In genomic region chr2:99436874-99437273, GRCh38 we compare ENCODE assay signal across 25 cellular contexts. TPM values are rescaled to one million over a fixed set of nuclear protein-coding genes. Genes with fewer than 3 reads are reported as not detected.
DNase-seq lines count a peak whose midpoint lies in the region; ATAC-seq, FAIRE-seq and TF ChIP-seq lines count a peak whose summit lies in the region.
"Had no signal": no experiment of that assay in that cellular context is flagged by ENCODE, and none has a peak within 500 bp of the region (broad histone marks: within the 10 kb centered on the region; RNA-seq: fewer than 3 reads in every experiment).

No MANE protein-coding gene starts in this region.

- H3K4me2 ChIP-seq in K562 (ENCODE audit: insufficient read depth, low read length): no peak overlapping the region
- H3K4me2 ChIP-seq: BLaER1 had no signal

- no peaks in the 10 kb centered on the region for H3K4me1 ChIP-seq in HEK293 (ENCODE audit: control insufficient read depth, insufficient read depth, low read length)
- H3K4me1 ChIP-seq in K562 (replicated peaks in 1 of 2; ENCODE audit: control insufficient read depth in 2 of 2, insufficient read depth in 2 of 2, low read length in 2 of 2): no peaks in the 10 kb centered on the region
- H3K4me1 ChIP-seq in right cardiac atrium (ENCODE audit: control insufficient read depth, insufficient read depth, low read length): no peaks in the 10 kb centered on the region
- H3K4me1 ChIP-seq: BE2C had no signal

- H3K9ac ChIP-seq in K562 (ENCODE audit: insufficient read depth in 1 of 2, low read depth in 2 of 2, low read length in 2 of 2): no peak overlapping the region
- H3K9ac ChIP-seq: BLaER1 had no signal

- TF ChIP-seq RAD21 in K562 (CRISPR knock-in tag; conservative IDR thresholded peaks at IDR 0.05 in 1 of 2, IDR thresholded peaks at IDR 0.05 in 1 of 2): no peak

- H3K4me3 Mint-ChIP-seq in WTC11: no peak overlapping the region
- H3K4me3 Mint-ChIP-seq: CD14-positive monocyte; CD4-positive, alpha-beta memory T cell; CD4-positive, CD25-positive, alpha-beta regulatory T cell; CD8-positive, alpha-beta memory T cell had no signal

- H3K4me1 Mint-ChIP-seq in WTC11: peaks cover 37% of the 10 kb centered on the region

- no peak overlapping the region for H2AFZ ChIP-seq in K562 (ENCODE audit: low read depth, low read length)

- peaks cover 18% of the 10 kb centered on the region for H3K36me3 Mint-ChIP-seq in WTC11

- TF ChIP-seq POLR2A in K562 (conservative IDR thresholded peaks at IDR 0.05): no peak

- no peak for FAIRE-seq in K562 (lab: Jason Lieb, UNC)
- FAIRE-seq: A204.1, GM12891 had no signal

- 100% methylated on average over 3 of the region's 10 CpGs for WGBS in K562 (ENCODE audit: insufficient coverage, low coverage, missing lambda C conversion rate)
- 97% methylated on average over 10 of the region's 10 CpGs for WGBS in right cardiac atrium

- H3K27me3 ChIP-seq in K562 (ENCODE audit: control insufficient read depth in 2 of 2, insufficient read depth in 2 of 2, low read length in 2 of 2): no peaks in the 10 kb centered on the region
- H3K27me3 ChIP-seq in right cardiac atrium (ENCODE audit: control insufficient read depth, insufficient read depth): no peaks in the 10 kb centered on the region
- H3K27me3 ChIP-seq: BE2C, BLaER1 had no signal

- peaks cover 10% of the 10 kb centered on the region; the same call in 2 of the 3 replicates for H3K79me2 ChIP-seq in K562 (ENCODE audit: control insufficient read depth, insufficient read depth, low read length)

- H3K36me3 ChIP-seq in HEK293 (ENCODE audit: control insufficient read depth in 2 of 2, insufficient read depth in 1 of 2, low read length in 2 of 2): peaks cover 9 to 41% of the 10 kb centered on the region in 2 experiments; a peak in 2 of 3 replicates
- H3K36me3 ChIP-seq in K562 (ENCODE audit: control insufficient read depth, insufficient read depth, low read length): peaks cover 75% of the 10 kb centered on the region
- H3K36me3 ChIP-seq: BE2C had no signal

- no peak overlapping the region for H3K27ac Mint-ChIP-seq in WTC11
- H3K27ac Mint-ChIP-seq: CD14-positive monocyte; CD4-positive, CD25-positive, alpha-beta regulatory T cell; CD8-positive, alpha-beta memory T cell had no signal

- CTCF ChIA-PET in HEK293 (lab: Yijun Ruan, JAX) (interaction anchor here (0.7 kb wide), 1 partner anchor 25 kb away, joined by 3 read pairs; no protein-coding TSS in a partner anchor), WTC11 (lab: Charles Lee) (no interaction called here), K562 (lab: Yijun Ruan, JAX; ENCODE audit: low intra/inter-chr PET ratio) (no interaction called here)

- H3K27me3 Mint-ChIP-seq in WTC11 (ENCODE audit: low read depth): no peaks in the 10 kb centered on the region
- H3K27me3 Mint-ChIP-seq: CD4-positive, alpha-beta memory T cell; CD4-positive, CD25-positive, alpha-beta regulatory T cell; CD8-positive, alpha-beta memory T cell had no signal

- DNase-seq in WTC11 (ENCODE audit: low spot score): no peak
- no peak for DNase-seq in K562 (ENCODE audit: extremely low read depth in 1 of 4, low spot score in 3 of 4)
- no peak for DNase-seq in right cardiac atrium
- DNase-seq in GM10266 (ENCODE audit: extremely low spot score): no peak
- DNase-seq: 8988T; ACHN; BE2C; C1 segment of cervical spinal cord; CD4-positive, alpha-beta memory T cell; CD4-positive, CD25-positive, alpha-beta regulatory T cell; CD8-positive, alpha-beta memory T cell; COR-L47; DMS 273 treated with DMSO at 0.1 percent for 48 hours; DMS153; DMS53; DMS79; DND-41; EL; GDM1 had no signal

- H3K9me3 Mint-ChIP-seq in WTC11: no peaks in the 10 kb centered on the region
- H3K9me3 Mint-ChIP-seq: CD14-positive monocyte; CD4-positive, alpha-beta memory T cell; CD4-positive, CD25-positive, alpha-beta regulatory T cell; CD8-positive, alpha-beta memory T cell had no signal

- no peaks in the 10 kb centered on the region for H3K9me3 ChIP-seq in HEK293 (ENCODE audit: control insufficient read depth, insufficient read depth, low read depth, low read length)
- H3K9me3 ChIP-seq in K562 (replicated peaks; ENCODE audit: control insufficient read depth, insufficient read depth, low read depth, low read length): no peaks in the 10 kb centered on the region
- no peaks in the 10 kb centered on the region for H3K9me3 ChIP-seq in right cardiac atrium (ENCODE audit: control insufficient read depth, low read length)
- H3K9me3 ChIP-seq: BE2C, BLaER1 had no signal

- POLR2A ChIA-PET in HEK293 (lab: Yijun Ruan, JAX): no interaction called here
- POLR2A ChIA-PET in WTC11 (lab: Charles Lee): no interaction called here
- POLR2A ChIA-PET in K562 (lab: Yijun Ruan, JAX): interaction anchor here (0.6 to 1.1 kb wide), 2 partner anchors 69 to 100 kb away, joined by 3 to 4 read pairs; partner anchors contain the start of genes EIF5B and TXNDC9

- intact Hi-C loops in K562 (cut with micrococcal nuclease) (no loop called here), right cardiac atrium (cut with DNase I) (no loop called here)

- H3K27ac ChIP-seq in HEK293 (ENCODE audit: extremely low read depth, low read depth, low read length): no peak overlapping the region
- H3K27ac ChIP-seq in K562 (ENCODE audit: extremely low read depth, low read depth, low read length): no peak overlapping the region
- no peak overlapping the region for H3K27ac ChIP-seq in right cardiac atrium (ENCODE audit: low read length)
- H3K27ac ChIP-seq: BLaER1 had no signal

- no peak overlapping the region for H3K4me3 ChIP-seq in HEK293 (ENCODE audit: low read depth, low read length)
- H3K4me3 ChIP-seq in K562: no peak overlapping the region
- H3K4me3 ChIP-seq in right cardiac atrium (ENCODE audit: low read length): no peak overlapping the region
- H3K4me3 ChIP-seq: BLaER1 had no signal

- TF ChIP-seq CTCF in HEK293 (tag by site-specific recombination; IDR thresholded peaks at IDR 0.05): no peak
- TF ChIP-seq CTCF in WTC11 (IDR thresholded peaks at IDR 0.05): no peak
- no peak for TF ChIP-seq CTCF in K562 (IDR thresholded peaks at IDR 0.05 in 2 of 3, conservative IDR thresholded peaks at IDR 0.05 in 1 of 3; ENCODE audit: insufficient read depth in 2 of 3, low read depth in 1 of 3, low read length in 3 of 3)
- TF ChIP-seq CTCF in GM10266 (IDR thresholded peaks at IDR 0.05; ENCODE audit: control insufficient read depth, insufficient read depth, low read depth, missing control alignments): no peak

- no peaks in the 10 kb centered on the region for H3K9me1 ChIP-seq in K562 (ENCODE audit: control insufficient read depth, insufficient read depth, low read length)

- no peak for TF ChIP-seq EP300 in K562 (IDR thresholded peaks at IDR 0.05; ENCODE audit: low read length)

- H4K20me1 ChIP-seq in K562 (replicated peaks; ENCODE audit: control insufficient read depth, insufficient read depth, low read length): no peaks in the 10 kb centered on the region

- in situ Hi-C loops in K562 (cut with MboI): no loop called here

- no TSS peak for BruUV-seq in K562 (replicated peaks; lab: Mats Ljungman, UMichigan)

- no peak for ATAC-seq in WTC11
- no peak for ATAC-seq in K562
- ATAC-seq in GM18519 (IDR thresholded peaks at IDR 0.05; ENCODE audit: low FRiP score, unreplicated experiment): no peak
- no peak for ATAC-seq in right cardiac atrium

TF ChIP-seq in HEK293, 187 proteins besides CTCF, POLR2A, EP300 and RAD21 (continues in another document):
- TF ChIP-seq BCL11B (tag by site-specific recombination; IDR thresholded peaks at IDR 0.05; ENCODE audit: low read depth): no peak
- TF ChIP-seq ZNF121 (tag by site-specific recombination; IDR thresholded peaks at IDR 0.05): peak; percentile 48; the same call in 1 of the 2 replicates
- TF ChIP-seq ZNF132 (tag by site-specific recombination; IDR thresholded peaks at IDR 0.05; ENCODE audit: borderline replicate concordance): no peak

TF ChIP-seq in WTC11, 78 proteins besides CTCF, POLR2A, EP300 and RAD21 (continues in another document):
- TF ChIP-seq ZNF121 (CRISPR knock-in tag; IDR thresholded peaks at IDR 0.05): peak; percentile 93
- no peak for TF ChIP-seq NFATC4 (CRISPR knock-in tag; IDR thresholded peaks at IDR 0.05)
- no peak for TF ChIP-seq ZNF219 (CRISPR knock-in tag; IDR thresholded peaks at IDR 0.05; ENCODE audit: borderline replicate concordance)
- TF ChIP-seq GABPB1 (CRISPR knock-in tag; IDR thresholded peaks at IDR 0.05): no peak

TF ChIP-seq in K562, 482 proteins besides CTCF, POLR2A, EP300 and RAD21 (continues in another document):
- TF ChIP-seq THRAP3 (IDR thresholded peaks at IDR 0.05; ENCODE audit: borderline replicate concordance) (no peak), GATAD2B (IDR thresholded peaks at IDR 0.05; ENCODE audit: borderline replicate concordance) (no peak), HOXB6 (CRISPR knock-in tag; IDR thresholded peaks at IDR 0.05; ENCODE audit: borderline replicate concordance) (no peak), SMARCC2 (IDR thresholded peaks at IDR 0.05; ENCODE audit: low read depth) (no peak), HNRNPH1 (optimal IDR thresholded peaks at IDR 0.05; ENCODE audit: low read depth, low read length) (no peak), FOS (IDR thresholded peaks at IDR 0.05; ENCODE audit: extremely low read depth, insufficient read length) (no peak), SAFB2 (IDR thresholded peaks at IDR 0.05; ENCODE audit: borderline replicate concordance, low read depth, low read length, severe bottlenecking) (no peak), JUNB (CRISPR knock-in tag; conservative IDR thresholded peaks at IDR 0.05) (no peak), ZNF764 (CRISPR knock-in tag; IDR thresholded peaks at IDR 0.05; ENCODE audit: low read depth) (no peak)

RNA-seq across cellular contexts. Expression of gene REV1, which starts 52.9 kb away (rescaled TPM):
- total RNA-seq in WTC11 (2021): 27.5 to 38.7 TPM (median 31.1 TPM) in 3 replicates
- total RNA-seq in K562 (2011; cell fraction: chromatin; rRNA removed; ENCODE audit: low replicate concordance): 166 and 445 TPM in 2 replicates
- total RNA-seq in K562 (2011; cell fraction: nucleolus; rRNA removed): 58.7 and 92.5 TPM in 2 replicates
- total RNA-seq in K562 (2011; cell fraction: nucleoplasm; rRNA removed): 127 and 142 TPM in 2 replicates
- 25.0 and 28.1 TPM in 2 replicates for total RNA-seq in K562 (2014; rRNA removed)
- 38.8 and 39.2 TPM in 2 replicates for total RNA-seq in K562 (2014; rRNA removed; fragmentation: Illumina TruSeq; extraction: Trizol)
- 38.1 and 41.8 TPM in 2 replicates for total RNA-seq in K562 (2015; rRNA removed; fragmentation: Illumina TruSeq; extraction: Trizol)
- 26.2 and 29.6 TPM in 2 replicates for total RNA-seq in K562 (2021)
- polyA plus RNA-seq in K562 (2011; rRNA removed): 54.4 and 57.6 TPM in 2 replicates
- 12.8 and 14.4 TPM in 2 replicates for polyA plus RNA-seq in K562 (2011; cell fraction: cytosol; rRNA removed)
- polyA plus RNA-seq in K562 (2011; cell fraction: nucleus; rRNA removed): 121 and 154 TPM in 2 replicates
- 18.1 and 29.5 TPM in 2 replicates for polyA plus RNA-seq in K562 (2012)
- 22.9 and 26.4 TPM in 2 replicates for polyA plus RNA-seq in K562 (2014; fragmentation: Illumina TruSeq; extraction: Trizol)
- polyA plus RNA-seq in K562 (2014; fragmentation: Nextera tagmentation; extraction: Ambion mirVana): 10 to 100 TPM; 12.8 to 13.1 TPM
- 32.1 TPM in 2 replicates for polyA plus RNA-seq in K562 (2014; rRNA removed)
- 76.6 and 97.6 TPM in 2 replicates for polyA minus RNA-seq in K562 (2011; rRNA and poly(A)+ RNA removed)
- polyA minus RNA-seq in K562 (2011; cell fraction: cytosol; rRNA and poly(A)+ RNA removed): 15.8 and 18.6 TPM in 2 replicates
- 75.8 and 139 TPM in 2 replicates for polyA minus RNA-seq in K562 (2011; cell fraction: nucleus; rRNA and poly(A)+ RNA removed)
- total RNA-seq in right cardiac atrium: 10 to 100 TPM; 31.0 to 37.1 (median 34.3) TPM
- 16.4 TPM for polyA plus RNA-seq in right cardiac atrium

Comparison
In these comparisons a context has a peak if more than half of its experiments do, and no peak if none do; other contexts are left out.
1. Of the 44 proteins assayed by ChIP-seq in both K562 and HEK293: peak only in K562: none; only in HEK293: none; in both: ZNF121; in neither: 43.